ENCODE assay signal across 18 cellular contexts in the genomic region with DNA sequence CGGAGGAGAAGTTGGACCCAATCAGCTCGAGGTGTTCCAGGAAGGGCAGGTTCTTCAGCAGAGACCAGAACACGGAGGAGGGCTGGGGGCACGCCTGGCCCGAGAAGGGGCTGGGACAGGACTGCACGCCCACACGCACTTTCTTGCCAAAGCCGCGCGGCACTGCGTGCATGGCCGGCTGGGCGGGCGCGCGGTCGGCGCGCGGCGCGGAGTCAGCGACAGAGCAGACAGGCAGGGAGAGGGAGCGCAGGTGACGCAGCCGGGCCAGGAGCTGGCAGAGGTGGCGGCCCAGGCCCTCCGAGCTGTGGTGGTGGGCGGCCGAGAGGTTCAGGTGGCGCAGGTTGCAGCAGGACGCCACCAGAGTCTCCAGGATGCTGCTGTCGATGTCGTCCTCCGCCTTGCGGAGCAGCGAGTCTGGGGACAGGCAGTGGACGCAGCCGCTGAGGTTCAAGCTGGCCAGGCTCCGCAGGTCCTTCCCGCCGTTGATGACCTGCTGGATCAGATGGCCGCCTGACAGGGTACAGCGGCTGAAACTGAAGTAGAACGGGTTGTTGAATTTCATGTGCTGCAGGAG. TPM values are rescaled to one million over a fixed set of nuclear protein-coding genes. Genes with fewer than 3 reads are reported as not detected.
A peak's percentile ranks its signal among the peaks of the same experiment; 100 is the strongest.
DNase-seq lines count a peak whose midpoint lies in the region; ATAC-seq and TF ChIP-seq lines count a peak whose summit lies in the region.
"Had no signal": no experiment of that assay in that cellular context is flagged by ENCODE, and none has a peak within 500 bp of the region (broad histone marks: within the 10 kb centered on the region; RNA-seq: fewer than 3 reads in every experiment).

No MANE protein-coding gene starts in this region.

- H3K9me2 ChIP-seq in SK-N-SH, result no peaks in the 10 kb centered on the region

- CTCF ChIA-PET in SK-N-SH (lab: Yijun Ruan, JAX) (interaction anchor here (1.0 to 4.9 kb wide), 4 partner anchors 28 to 170 kb away, joined by 3 to 32 read pairs (median 4); no protein-coding TSS in a partner anchor), RWPE1 (lab: Yijun Ruan, JAX) (interaction anchor here (0.6 kb wide), 1 partner anchor 40 kb away, joined by 4 read pairs; no protein-coding TSS in a partner anchor)

- no peak for TF ChIP-seq EP300 in SK-N-SH (IDR thresholded peaks at IDR 0.05; ENCODE audit: borderline replicate concordance in 1 of 2, low read depth in 1 of 2, low read length in 1 of 2)

- TF ChIP-seq CTCF in SK-N-SH (IDR thresholded peaks at IDR 0.05) (no peak), RWPE1 (conservative IDR thresholded peaks at IDR 0.05; ENCODE audit: low read depth) (no peak)

- DNase-seq in SK-N-SH (peak; percentile 33), RWPE1 (ENCODE audit: low spot score) (no peak), islet precursor cell (peak; percentile 45), nucleus accumbens (lab: John Stamatoyannopoulos, UW) (no peak)
- no peak for DNase-seq in activated naive CD8-positive, alpha-beta T cell treated with anti-CD3 and anti-CD28 coated beads, Interleukin-2, amount 50 U/mL, for 24 hours
- DNase-seq: AML-193; Caco-2; CD4-positive, alpha-beta T cell; DMS79; GDM1; GOT3; H9 had no signal

- no peak for TF ChIP-seq RAD21 in SK-N-SH (IDR thresholded peaks at IDR 0.05; ENCODE audit: low read length)

- H3K4me2 ChIP-seq in SK-N-SH, result no peak overlapping the region
- H3K4me2 ChIP-seq: A549 had no signal

- H3K27me3 Mint-ChIP-seq in activated naive CD8-positive, alpha-beta T cell treated with anti-CD3 and anti-CD28 coated beads, Interleukin-2, amount 50 U/mL, for 24 hours, result no peaks in the 10 kb centered on the region
- H3K27me3 Mint-ChIP-seq: CD4-positive, alpha-beta T cell had no signal

- peaks cover 24 to 26% of the 10 kb centered on the region in 2 experiments for H3K36me3 ChIP-seq in SK-N-SH (replicated peaks in 1 of 2; ENCODE audit: control insufficient read depth in 1 of 2, insufficient read depth in 2 of 2, low read length in 1 of 2)

- H3K27me3 ChIP-seq in SK-N-SH (ENCODE audit: insufficient read depth), result no peaks in the 10 kb centered on the region

- peaks cover 19% of the 10 kb centered on the region for H3K4me1 Mint-ChIP-seq in activated naive CD8-positive, alpha-beta T cell treated with anti-CD3 and anti-CD28 coated beads, Interleukin-2, amount 50 U/mL, for 24 hours

- H3K79me2 ChIP-seq in SK-N-SH (ENCODE audit: insufficient read depth), result peaks cover 79% of the 10 kb centered on the region

- H3K9ac ChIP-seq in SK-N-SH, result no peak overlapping the region

- peaks cover 4% of the 10 kb centered on the region for H3F3A ChIP-seq in SK-N-SH (replicated peaks; ENCODE audit: insufficient read depth)

- H4K20me1 ChIP-seq in SK-N-SH (ENCODE audit: insufficient read depth), result peaks cover 20% of the 10 kb centered on the region

- H3K4me1 ChIP-seq in SK-N-SH (ENCODE audit: control insufficient read depth in 1 of 2, insufficient read depth in 2 of 2, low read depth in 1 of 2, low read length in 1 of 2), result peaks cover 0 to 6% of the 10 kb centered on the region in 2 experiments; a peak in 1 of 4 replicates

- H3K9me3 ChIP-seq in SK-N-SH, result no peaks in the 10 kb centered on the region
- H3K9me3 ChIP-seq: Caco-2 had no signal

- no peak overlapping the region for H2AFZ ChIP-seq in SK-N-SH (ENCODE audit: low read depth)

- H3K27ac ChIP-seq in SK-N-SH (ENCODE audit: low read depth in 2 of 2, low read length in 1 of 2) (no peak overlapping the region), RWPE1 (peak overlapping the region; percentile 43)
- H3K27ac ChIP-seq: 22Rv1, A549, C4-2B had no signal

- no peak overlapping the region for H3K27ac Mint-ChIP-seq in activated naive CD8-positive, alpha-beta T cell treated with anti-CD3 and anti-CD28 coated beads, Interleukin-2, amount 50 U/mL, for 24 hours
- H3K27ac Mint-ChIP-seq: CD4-positive, alpha-beta T cell; H9 had no signal

- no peak overlapping the region for H3K4me3 Mint-ChIP-seq in activated naive CD8-positive, alpha-beta T cell treated with anti-CD3 and anti-CD28 coated beads, Interleukin-2, amount 50 U/mL, for 24 hours
- H3K4me3 Mint-ChIP-seq: CD4-positive, alpha-beta T cell; H9 had no signal

- ATAC-seq in SK-N-SH treated with all-trans-retinoic acid at 6 μM for 48 hours (no peak), GM19397 (IDR thresholded peaks at IDR 0.05; ENCODE audit: unreplicated experiment) (no peak)
- no peak for ATAC-seq in activated naive CD8-positive, alpha-beta T cell treated with anti-CD3 and anti-CD28 coated beads, Interleukin-2, amount 50 U/mL, for 24 hours
- ATAC-seq: A549, HepG2 had no signal

- H3K4me3 ChIP-seq in SK-N-SH (ENCODE audit: low read depth in 2 of 2, low read length in 1 of 2), result no peak overlapping the region
- H3K4me3 ChIP-seq: A549 had no signal

- peaks cover 23% of the 10 kb centered on the region for H3K36me3 Mint-ChIP-seq in activated naive CD8-positive, alpha-beta T cell treated with anti-CD3 and anti-CD28 coated beads, Interleukin-2, amount 50 U/mL, for 24 hours (ENCODE audit: low read depth)

- 96% methylated on average over 43 of the region's 45 CpGs for WGBS in SK-N-SH (ENCODE audit: low lambda C conversion rate)

- H3K9me3 Mint-ChIP-seq in activated naive CD8-positive, alpha-beta T cell treated with anti-CD3 and anti-CD28 coated beads, Interleukin-2, amount 50 U/mL, for 24 hours, result no peaks in the 10 kb centered on the region
- H3K9me3 Mint-ChIP-seq: CD4-positive, alpha-beta T cell had no signal

- POLR2A ChIA-PET in SK-N-SH (lab: Yijun Ruan, JAX), result no interaction called here
- POLR2A ChIA-PET in RWPE1 (lab: Yijun Ruan, JAX; ENCODE audit: low non-redundant PET), result no interaction called here

TF ChIP-seq in SK-N-SH, 30 proteins besides CTCF, POLR2A, EP300 and RAD21:
- no peak for TF ChIP-seq GATA2 (CRISPR knock-in tag; IDR thresholded peaks at IDR 0.05)
- TF ChIP-seq NRF1 (IDR thresholded peaks at IDR 0.05; ENCODE audit: low read depth, low read length), result no peak
- no peak for TF ChIP-seq POLR2AphosphoS5 (IDR thresholded peaks at IDR 0.05; ENCODE audit: low read depth, low read length)
- no peak for TF ChIP-seq MXI1 (IDR thresholded peaks at IDR 0.05; ENCODE audit: low read depth, low read length)
- TF ChIP-seq FOSL2 (IDR thresholded peaks at IDR 0.05; ENCODE audit: borderline replicate concordance, low read depth), result no peak
- no peak for TF ChIP-seq TCF12 (IDR thresholded peaks at IDR 0.05)

TF ChIP-seq in SK-N-SH treated with all-trans-retinoic acid at 6 μM for 48 hours, 23 proteins besides CTCF, POLR2A, EP300 and RAD21:
- TF ChIP-seq ZC3H10 (CRISPR knock-in tag; IDR thresholded peaks at IDR 0.05) (no peak), TOX (CRISPR knock-in tag; IDR thresholded peaks at IDR 0.05; ENCODE audit: borderline replicate concordance) (no peak), OSR1 (CRISPR knock-in tag; IDR thresholded peaks at IDR 0.05) (no peak), PPARA (CRISPR knock-in tag; IDR thresholded peaks at IDR 0.05; ENCODE audit: borderline replicate concordance) (no peak), ESRRG (CRISPR knock-in tag; IDR thresholded peaks at IDR 0.05) (no peak), GLIS3 (CRISPR knock-in tag; IDR thresholded peaks at IDR 0.05) (no peak)

RNA-seq across cellular contexts. Expression of a gene that starts 12.7 kb away (rescaled TPM):
- 5.7 and 6.0 TPM in 2 replicates for polyA plus RNA-seq in SK-N-SH (2012; rRNA removed)
- 2.1 and 3.7 TPM in 2 replicates for polyA plus RNA-seq in SK-N-SH (2012; cell fraction: cytosol; rRNA removed)
- 10.9 and 11.2 TPM in 2 replicates for polyA plus RNA-seq in SK-N-SH (2012; cell fraction: nucleus; rRNA removed)

RNA-seq across cellular contexts. Expression of a gene that starts 29.5 kb away (rescaled TPM):
- polyA plus RNA-seq in SK-N-SH (2012; rRNA removed), result 2,583 and 4,707 TPM in 2 replicates
- 3,036 and 4,390 TPM in 2 replicates for polyA plus RNA-seq in SK-N-SH (2012; cell fraction: cytosol; rRNA removed)
- polyA plus RNA-seq in SK-N-SH (2012; cell fraction: nucleus; rRNA removed), result 4,302 and 8,336 TPM in 2 replicates

Comparison
In these comparisons a context has a peak if more than half of its experiments do, and no peak if none do; other contexts are left out.
1. DNase-seq: peak in SK-N-SH (single experiment) and islet precursor cell (single experiment); none in RWPE1 (single experiment), nucleus accumbens (0 of 56) and activated naive CD8-positive, alpha-beta T cell treated with anti-CD3 and anti-CD28 coated beads, Interleukin-2, amount 50 U/mL, for 24 hours (single experiment).